Comparison of ENCODE assay signal across 8 cellular contexts in the genomic region with DNA sequence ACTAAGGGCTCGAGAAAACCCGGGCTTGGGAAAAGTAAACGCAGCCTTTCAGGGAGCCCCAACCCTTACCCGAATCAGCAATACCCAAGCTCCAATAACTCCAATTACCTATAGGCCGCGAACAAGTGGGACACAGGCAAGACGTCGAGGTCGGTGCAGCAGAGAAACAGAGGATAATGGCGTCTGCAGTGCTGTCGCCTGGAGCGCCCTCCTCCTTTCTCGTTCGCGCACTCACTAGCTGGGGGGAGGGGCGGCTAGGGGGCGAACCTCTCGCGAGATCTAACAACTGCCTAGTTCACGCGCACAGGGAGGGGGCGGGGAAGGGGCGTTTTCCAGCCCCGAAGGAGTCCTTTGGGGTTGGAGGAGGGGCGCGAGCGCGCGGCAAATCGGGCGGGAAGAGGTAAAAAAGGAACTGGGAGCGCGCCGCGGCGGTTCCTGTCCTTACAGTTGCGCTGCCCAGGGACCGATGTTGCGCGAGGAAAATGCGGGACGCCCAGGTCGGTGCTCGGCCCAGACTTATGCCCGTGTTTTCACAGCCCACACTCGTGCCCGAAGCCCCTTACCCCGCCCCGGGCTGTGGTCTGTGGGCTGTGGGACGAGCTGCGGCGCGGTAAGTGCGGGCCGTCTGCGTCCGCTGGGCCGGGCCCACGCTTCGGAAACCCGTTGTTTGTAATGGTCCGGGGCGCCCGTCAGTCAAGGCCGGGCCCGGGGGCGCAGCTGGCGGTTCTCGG. TPM values are rescaled to one million over a fixed set of nuclear protein-coding genes. Genes with fewer than 3 reads are reported as not detected.
DNase-seq lines count a peak whose midpoint lies in the region; ATAC-seq and TF ChIP-seq lines count a peak whose summit lies in the region.

Gene RMI1, plus strand, starts transcription at position 411 of the 731 bp plus-strand sequence. CDS start 20,182 bp downstream, outside the sequence.

- peaks cover 51% of the 10 kb centered on the region for H3K4me1 Mint-ChIP-seq in activated T-helper 1 cell treated with anti-CD3 and anti-CD28 coated beads, Interleukin-12 subunit alpha, Interleukin-12 subunit beta, Interleukin-2, Interleukin-4 antibody, amounts not matched to agents 30 ng/mL and 10 ng/mL and 1 ng/mL, durations not matched to agents 14 hours and 24 hours and 36 hours (ENCODE audit: low read depth)
- peaks cover 28 to 52% (median 46%) of the 10 kb centered on the region in 7 donors for H3K4me1 Mint-ChIP-seq in naive thymus-derived CD4-positive, alpha-beta T cell
- H3K4me1 Mint-ChIP-seq in stimulated activated naive B cell treated with anti-CD40 and anti-IgM and Interleukin-4, amounts not matched to agents 10 μg/mL and 1 μg/mL and 100 μg/mL, for 72 hours = peaks cover 15 to 50% of the 10 kb centered on the region in 2 donors

- peak; percentile 42 for TF ChIP-seq CTCF in DOHH2 (IDR thresholded peaks at IDR 0.05; ENCODE audit: low read depth, low read length, poor library complexity, severe bottlenecking)

- H3K4me2 ChIP-seq in DOHH2 (ENCODE audit: low read length) = peak within 1 kb of the TSS; percentile 67
- H3K4me2 ChIP-seq in Karpas-422 (ENCODE audit: low read depth, low read length, poor library complexity, severe bottlenecking) = peak within 1 kb of the TSS; percentile 77

- peak; percentile 69 for ATAC-seq in GM21825 (IDR thresholded peaks at IDR 0.05; ENCODE audit: unreplicated experiment)
- ATAC-seq in naive thymus-derived CD4-positive, alpha-beta T cell = peak; percentile 88
- ATAC-seq in stimulated activated naive B cell treated with anti-CD40 and anti-IgM and Interleukin-4, amounts not matched to agents 10 μg/mL and 1 μg/mL and 100 μg/mL, for 72 hours (replicated peaks) = peak; percentile 81 to 87

- peak within 1 kb of the TSS; percentile 100 for H3K27ac Mint-ChIP-seq in activated T-helper 1 cell treated with anti-CD3 and anti-CD28 coated beads, Interleukin-12 subunit alpha, Interleukin-12 subunit beta, Interleukin-2, Interleukin-4 antibody, amounts not matched to agents 30 ng/mL and 10 ng/mL and 1 ng/mL, durations not matched to agents 14 hours and 24 hours and 36 hours
- H3K27ac Mint-ChIP-seq in naive thymus-derived CD4-positive, alpha-beta T cell = peak within 1 kb of the TSS; percentile 97 to 100 (median 99)
- peak within 1 kb of the TSS; percentile 100 for H3K27ac Mint-ChIP-seq in stimulated activated naive B cell treated with anti-CD40 and anti-IgM and Interleukin-4, amounts not matched to agents 10 μg/mL and 1 μg/mL and 100 μg/mL, for 72 hours

- H3K4me3 ChIP-seq in DOHH2 (ENCODE audit: low read length) (peak within 1 kb of the TSS; percentile 98), Karpas-422 (ENCODE audit: low read length) (peak within 1 kb of the TSS; percentile 91)
- H3K4me3 ChIP-seq in naive thymus-derived CD4-positive, alpha-beta T cell (ENCODE audit: low read length) = peak within 1 kb of the TSS; percentile 93

- H3K4me1 ChIP-seq in DOHH2 (ENCODE audit: control insufficient read depth, low read length) = peaks cover 59% of the 10 kb centered on the region
- peaks cover 57% of the 10 kb centered on the region for H3K4me1 ChIP-seq in Karpas-422 (ENCODE audit: low read length)
- H3K4me1 ChIP-seq in naive thymus-derived CD4-positive, alpha-beta T cell (ENCODE audit: control insufficient read depth in 2 of 2, insufficient read depth in 2 of 2, low read length in 2 of 2) = peaks cover 21 to 27% of the 10 kb centered on the region in 2 donors

- intact Hi-C loops in activated T-helper 1 cell treated with anti-CD3 and anti-CD28 coated beads, Interleukin-12 subunit alpha, Interleukin-12 subunit beta, Interleukin-2, Interleukin-4 antibody, amounts not matched to agents 30 ng/mL and 10 ng/mL and 1 ng/mL, durations not matched to agents 14 hours and 24 hours and 36 hours (cut with micrococcal nuclease) = loop anchor here (1.0 to 10.0 kb wide), 10 partner anchors 24 to 1762 kb away; partner anchors contain the start of genes GKAP1, IDNK, KIF27 and UBQLN1
- intact Hi-C loops in naive thymus-derived CD4-positive, alpha-beta T cell (cut with micrococcal nuclease) = loop anchor here (1.0 to 10.0 kb wide), 15 partner anchors 24 to 1960 kb away; partner anchors contain the start of genes IDNK (in 2 of the 2), KIF27 (in 2 of the 2), GKAP1 (in 1 of the 2) and UBQLN1 (in 1 of the 2)

- H3F3A ChIP-seq in DOHH2 (ENCODE audit: control insufficient read depth, insufficient read depth) = peaks cover 37% of the 10 kb centered on the region

- H3K27me3 ChIP-seq in DOHH2 (ENCODE audit: control insufficient read depth, low read length) = no peaks in the 10 kb centered on the region
- H3K27me3 ChIP-seq in Karpas-422 (ENCODE audit: low read length) = no peaks in the 10 kb centered on the region
- H3K27me3 ChIP-seq in naive thymus-derived CD4-positive, alpha-beta T cell (ENCODE audit: control insufficient read depth in 2 of 2, insufficient read depth in 2 of 2, low read length in 2 of 2) = no peaks in the 10 kb centered on the region

- peaks cover 41% of the 10 kb centered on the region for H3K36me3 Mint-ChIP-seq in activated T-helper 1 cell treated with anti-CD3 and anti-CD28 coated beads, Interleukin-12 subunit alpha, Interleukin-12 subunit beta, Interleukin-2, Interleukin-4 antibody, amounts not matched to agents 30 ng/mL and 10 ng/mL and 1 ng/mL, durations not matched to agents 14 hours and 24 hours and 36 hours (ENCODE audit: low read depth)
- H3K36me3 Mint-ChIP-seq in naive thymus-derived CD4-positive, alpha-beta T cell = peaks cover 9 to 30% (median 26%) of the 10 kb centered on the region in 5 donors
- peaks cover 31 to 39% of the 10 kb centered on the region in 2 donors for H3K36me3 Mint-ChIP-seq in stimulated activated naive B cell treated with anti-CD40 and anti-IgM and Interleukin-4, amounts not matched to agents 10 μg/mL and 1 μg/mL and 100 μg/mL, for 72 hours

- CTCF ChIA-PET in naive thymus-derived CD4-positive, alpha-beta T cell (lab: Charles Lee) = interaction anchor here (0.6 to 2.0 kb wide), 4 partner anchors 19 to 72 kb away, joined by 3 to 7 read pairs (median 4); partner anchors contain the start of gene KIF27

- H3K9me3 ChIP-seq in DOHH2 (ENCODE audit: control insufficient read depth, insufficient read depth, low read length) (no peaks in the 10 kb centered on the region), Karpas-422 (ENCODE audit: low read length) (no peaks in the 10 kb centered on the region)
- H3K9me3 ChIP-seq in naive thymus-derived CD4-positive, alpha-beta T cell (ENCODE audit: control insufficient read depth in 2 of 3, low read length in 3 of 3) = no peaks in the 10 kb centered on the region

- H3K79me2 ChIP-seq in DOHH2 (ENCODE audit: control insufficient read depth, low read length) (peaks cover 98% of the 10 kb centered on the region), Karpas-422 (ENCODE audit: low read length) (peaks cover 94% of the 10 kb centered on the region)

- H4K20me1 ChIP-seq in DOHH2 (ENCODE audit: control insufficient read depth, insufficient read depth, low read depth, low read length) = peaks cover 38% of the 10 kb centered on the region
- H4K20me1 ChIP-seq in Karpas-422 (ENCODE audit: insufficient read depth, low read depth, low read length) = peaks cover 38% of the 10 kb centered on the region

- H3K36me3 ChIP-seq in DOHH2 (ENCODE audit: control insufficient read depth, low read length) (peaks cover 76% of the 10 kb centered on the region), Karpas-422 (ENCODE audit: insufficient read depth, low read length) (peaks cover 38% of the 10 kb centered on the region)
- peaks cover 5 to 37% (median 10%) of the 10 kb centered on the region in 3 experiments for H3K36me3 ChIP-seq in naive thymus-derived CD4-positive, alpha-beta T cell (ENCODE audit: control insufficient read depth in 2 of 3, insufficient read depth in 3 of 3, low read length in 3 of 3)

- H3K9me2 ChIP-seq in DOHH2 (replicated peaks; ENCODE audit: control insufficient read depth, low read length) (no peaks in the 10 kb centered on the region), Karpas-422 (replicated peaks; ENCODE audit: insufficient read depth, low read length) (no peaks in the 10 kb centered on the region)

- peak within 1 kb of the TSS; percentile 100 for H3K9ac ChIP-seq in Karpas-422 (ENCODE audit: low read length)

- peak within 1 kb of the TSS; percentile 95 for H3K4me3 Mint-ChIP-seq in activated T-helper 1 cell treated with anti-CD3 and anti-CD28 coated beads, Interleukin-12 subunit alpha, Interleukin-12 subunit beta, Interleukin-2, Interleukin-4 antibody, amounts not matched to agents 30 ng/mL and 10 ng/mL and 1 ng/mL, durations not matched to agents 14 hours and 24 hours and 36 hours
- H3K4me3 Mint-ChIP-seq in naive thymus-derived CD4-positive, alpha-beta T cell = peak within 1 kb of the TSS; percentile 91 to 100 (median 99)
- H3K4me3 Mint-ChIP-seq in stimulated activated naive B cell treated with anti-CD40 and anti-IgM and Interleukin-4, amounts not matched to agents 10 μg/mL and 1 μg/mL and 100 μg/mL, for 72 hours = peak within 1 kb of the TSS; percentile 97 to 99

- peaks cover 2% of the 10 kb centered on the region for H3K27me3 Mint-ChIP-seq in activated T-helper 1 cell treated with anti-CD3 and anti-CD28 coated beads, Interleukin-12 subunit alpha, Interleukin-12 subunit beta, Interleukin-2, Interleukin-4 antibody, amounts not matched to agents 30 ng/mL and 10 ng/mL and 1 ng/mL, durations not matched to agents 14 hours and 24 hours and 36 hours (ENCODE audit: insufficient read depth)
- H3K27me3 Mint-ChIP-seq in naive thymus-derived CD4-positive, alpha-beta T cell = no peaks in the 10 kb centered on the region
- no peaks in the 10 kb centered on the region for H3K27me3 Mint-ChIP-seq in stimulated activated naive B cell treated with anti-CD40 and anti-IgM and Interleukin-4, amounts not matched to agents 10 μg/mL and 1 μg/mL and 100 μg/mL, for 72 hours

- H3K27ac ChIP-seq in DOHH2 (ENCODE audit: low read depth, low read length) (peak within 1 kb of the TSS; percentile 92), Karpas-422 (ENCODE audit: low read length) (peak within 1 kb of the TSS; percentile 94)
- H3K27ac ChIP-seq in naive thymus-derived CD4-positive, alpha-beta T cell (ENCODE audit: low read depth, low read length) = peak within 1 kb of the TSS; percentile 99

- peak; percentile 100 for DNase-seq in Karpas-422
- peak; percentile 97 for DNase-seq in RKO (ENCODE audit: low spot score)
- peak; percentile 96 for DNase-seq in activated T-helper 1 cell treated with anti-CD3 and anti-CD28 coated beads, Interleukin-12 subunit alpha, Interleukin-12 subunit beta, Interleukin-2, Interleukin-4 antibody, amounts not matched to agents 30 ng/mL and 10 ng/mL and 1 ng/mL, durations not matched to agents 14 hours and 24 hours and 36 hours (ENCODE audit: low spot score)
- peak; percentile 98 for DNase-seq in fibroblast of gingiva (ENCODE audit: low read depth)
- peak; percentile 95 to 99 (median 98) for DNase-seq in naive thymus-derived CD4-positive, alpha-beta T cell
- peak; percentile 95 for DNase-seq in stimulated activated naive B cell treated with anti-CD40 and anti-IgM and Interleukin-4, amounts not matched to agents 10 μg/mL and 1 μg/mL and 100 μg/mL, for 72 hours

- POLR2A ChIA-PET in naive thymus-derived CD4-positive, alpha-beta T cell (lab: Charles Lee) = interaction anchor here (0.7 to 4.8 kb wide), 24 partner anchors 9 to 1960 kb away, joined by 3 to 44 read pairs (median 7); partner anchors contain the start of genes IDNK, KIF27, NAA35 and UBQLN1

- H2AFZ ChIP-seq in Karpas-422 (ENCODE audit: low read length) = no peak within 1 kb of the TSS

- no peaks in the 10 kb centered on the region for H3K9me3 Mint-ChIP-seq in activated T-helper 1 cell treated with anti-CD3 and anti-CD28 coated beads, Interleukin-12 subunit alpha, Interleukin-12 subunit beta, Interleukin-2, Interleukin-4 antibody, amounts not matched to agents 30 ng/mL and 10 ng/mL and 1 ng/mL, durations not matched to agents 14 hours and 24 hours and 36 hours
- peaks cover 0 to 6% (median 0%) of the 10 kb centered on the region in 11 donors for H3K9me3 Mint-ChIP-seq in naive thymus-derived CD4-positive, alpha-beta T cell
- H3K9me3 Mint-ChIP-seq in stimulated activated naive B cell treated with anti-CD40 and anti-IgM and Interleukin-4, amounts not matched to agents 10 μg/mL and 1 μg/mL and 100 μg/mL, for 72 hours = no peaks in the 10 kb centered on the region

RNA-seq across cellular contexts. Expression of gene RMI1, which starts in this region (rescaled TPM):
- total RNA-seq in Karpas-422 (2014; rRNA removed; shearing (Covaris generic); ENCODE audit: low replicate concordance) = 5.3 and 14.9 TPM in 2 replicates
- 25.6 and 27.4 TPM in 2 replicates for total RNA-seq in activated T-helper 1 cell treated with anti-CD3 and anti-CD28 coated beads, Interleukin-12 subunit alpha, Interleukin-12 subunit beta, Interleukin-2, Interleukin-4 antibody, amounts not matched to agents 30 ng/mL and 10 ng/mL and 1 ng/mL, durations not matched to agents 14 hours and 24 hours and 36 hours
- total RNA-seq in naive thymus-derived CD4-positive, alpha-beta T cell = 10 to 100 TPM in 1 of 5 experiments, 1 to 10 TPM in 4; 1.6 to 24.8 (median 5.2) TPM
- polyA plus RNA-seq in naive thymus-derived CD4-positive, alpha-beta T cell = 1 to 10 TPM; 5.8 to 6.7 TPM

Comparison
In these comparisons a context has a peak if more than half of its experiments do, and no peak if none do; other contexts are left out.
1. Peak in every context shown above with its lines: DNase-seq, ATAC-seq, H3K4me3 ChIP-seq and H3K27ac ChIP-seq.